ENCODE assay signal across 8 cellular contexts in the genomic region with DNA sequence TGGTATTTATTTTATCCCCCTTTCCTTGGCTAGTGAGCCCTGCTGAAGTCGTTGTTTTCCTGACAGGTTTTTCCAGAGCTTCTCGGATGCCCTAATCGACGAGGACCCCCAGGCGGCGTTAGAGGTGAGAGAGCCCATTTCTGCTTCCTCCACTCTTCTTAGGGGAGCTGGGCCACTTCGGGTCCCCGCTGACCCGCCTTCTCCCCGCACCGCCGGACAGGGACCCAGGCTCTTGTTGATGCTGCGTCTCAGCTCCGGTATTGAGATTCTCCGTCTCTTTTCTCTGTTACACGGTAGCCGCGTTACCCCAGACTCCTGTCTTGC. TPM values are rescaled to one million over a fixed set of nuclear protein-coding genes. Genes with fewer than 3 reads are reported as not detected.
DNase-seq lines count a peak whose midpoint lies in the region; ATAC-seq and TF ChIP-seq lines count a peak whose summit lies in the region.

No MANE protein-coding gene starts in this region.

- ATAC-seq in GM21717 (IDR thresholded peaks at IDR 0.05; ENCODE audit: unreplicated experiment) = peak; percentile 35

- peak overlapping the region; percentile 86 for H3K4me3 ChIP-seq in GM12864 (ENCODE audit: low read depth, low read length)
- H3K4me3 ChIP-seq in ectodermal cell (ENCODE audit: insufficient read depth, low read depth, low read length) = peak overlapping the region; percentile 91
- peak overlapping the region; percentile 78 to 93 for H3K4me3 ChIP-seq in muscle layer of duodenum (ENCODE audit: low read depth in 1 of 2, low read length in 2 of 2)

- H3K36me3 ChIP-seq in ectodermal cell (ENCODE audit: control insufficient read depth, insufficient read depth, low read length) (peaks cover 2% of the 10 kb centered on the region), muscle layer of duodenum (ENCODE audit: control insufficient read depth in 1 of 2, insufficient read depth in 2 of 2, low read length in 2 of 2) (peaks cover 5 to 19% of the 10 kb centered on the region in 2 donors)

- H3K27me3 ChIP-seq in ectodermal cell (ENCODE audit: control insufficient read depth, insufficient read depth, low read length, poor library complexity, severe bottlenecking) (no peaks in the 10 kb centered on the region), muscle layer of duodenum (ENCODE audit: low read depth, low read length) (no peaks in the 10 kb centered on the region)

- 0% methylated on average over 18 of the region's 18 CpGs for WGBS in ectodermal cell, 2 experiments

- H3K27ac ChIP-seq in ectodermal cell (ENCODE audit: insufficient read depth, low read depth, low read length, poor library complexity, severe bottlenecking) (peak overlapping the region; percentile 100), muscle layer of duodenum (ENCODE audit: low read length) (peak overlapping the region; percentile 97)

- DNase-seq in GM12864 (ENCODE audit: low read depth) = no peak
- peak; percentile 7 for DNase-seq in HuH-7.5 (ENCODE audit: low spot score)
- DNase-seq in AG08395 (ENCODE audit: low spot score) = no peak
- no peak for DNase-seq in SW480 (ENCODE audit: low spot score)
- no peak for DNase-seq in stimulated activated CD4-positive, alpha-beta T cell treated with anti-CD3 and anti-CD28 coated beads, Interleukin-4, amount 100 ng/mL, for 1 hour

- H3K4me1 ChIP-seq in ectodermal cell (ENCODE audit: control insufficient read depth, insufficient read depth, low read length) = peaks cover 4% of the 10 kb centered on the region
- peaks cover 14 to 38% of the 10 kb centered on the region in 2 donors for H3K4me1 ChIP-seq in muscle layer of duodenum (ENCODE audit: control insufficient read depth in 1 of 2, insufficient read depth in 2 of 2, low read length in 2 of 2)

- TF ChIP-seq CTCF in GM12864 (IDR thresholded peaks at IDR 0.05; ENCODE audit: low read depth, low read length, missing control alignments) = no peak

- H3K9me3 ChIP-seq in ectodermal cell (ENCODE audit: control insufficient read depth, low read length) (no peaks in the 10 kb centered on the region), muscle layer of duodenum (ENCODE audit: control insufficient read depth in 1 of 2, low read length in 2 of 2) (no peaks in the 10 kb centered on the region)

RNA-seq across cellular contexts. Expression of a gene that starts 0.3 kb away (rescaled TPM):
- polyA plus RNA-seq in ectodermal cell (2013, experiment 1 of 4) = 65.7 TPM
- 59.8 TPM for polyA plus RNA-seq in ectodermal cell (2013, experiment 2 of 4)
- 52.7 TPM for polyA plus RNA-seq in ectodermal cell (2013, experiment 3 of 4)
- 57.1 TPM for polyA plus RNA-seq in ectodermal cell (2013, experiment 4 of 4)

RNA-seq across cellular contexts. Expression of a gene that starts 10.7 kb away (rescaled TPM):
- polyA plus RNA-seq in ectodermal cell (2013, experiment 1 of 4) = 16.9 TPM
- 18.6 TPM for polyA plus RNA-seq in ectodermal cell (2013, experiment 2 of 4)
- 11.6 TPM for polyA plus RNA-seq in ectodermal cell (2013, experiment 3 of 4)
- polyA plus RNA-seq in ectodermal cell (2013, experiment 4 of 4) = 14.6 TPM
